ENCODE assay signal across 10 cellular contexts in genomic region chr1:45679123-45679522, GRCh38. TPM values are rescaled to one million over a fixed set of nuclear protein-coding genes. Genes with fewer than 3 reads are reported as not detected.
DNase-seq lines count a peak whose midpoint lies in the region; TF ChIP-seq lines count a peak whose summit lies in the region.
"Had no signal": no experiment of that assay in that cellular context is flagged by ENCODE, and none has a peak within 500 bp of the region (broad histone marks: within the 10 kb centered on the region; RNA-seq: fewer than 3 reads in every experiment).

No MANE protein-coding gene starts in this region.

- intact Hi-C loops in A673 (cut with micrococcal nuclease; ENCODE audit: unreplicated experiment) = no loop called here
- intact Hi-C loops in posterior cingulate gyrus (cut with DNase I) = no loop called here

- BruUV-seq in A673 (replicated peaks; lab: Mats Ljungman, UMichigan) = no TSS peak

- no peaks in the 10 kb centered on the region for H3K9me3 ChIP-seq in A673 (ENCODE audit: low read depth, low read length, poor library complexity, severe bottlenecking)
- H3K9me3 ChIP-seq: mucosa of descending colon had no signal

- no peak overlapping the region for H3K4me3 ChIP-seq in A673 (ENCODE audit: low read depth, low read length, poor library complexity, severe bottlenecking)
- no peak overlapping the region for H3K4me3 ChIP-seq in coronary artery
- H3K4me3 ChIP-seq: mucosa of descending colon had no signal

- POLR2A ChIA-PET in A673 (lab: Charles Lee; ENCODE audit: low non-redundant PET) = no interaction called here

- no peaks in the 10 kb centered on the region for H3K27me3 ChIP-seq in A673 (replicated peaks; ENCODE audit: insufficient read depth, low read depth, low read length, poor library complexity)

- no peaks in the 10 kb centered on the region for H3K36me3 ChIP-seq in A673 (ENCODE audit: insufficient read depth, low read length, poor library complexity, severe bottlenecking)

- H3K4me1 ChIP-seq in A673 (ENCODE audit: insufficient read depth, low read length, poor library complexity, severe bottlenecking) = peaks cover 54% of the 10 kb centered on the region

- H3K27ac ChIP-seq in A673 (ENCODE audit: low read depth, low read length, poor library complexity, severe bottlenecking) (no peak overlapping the region), coronary artery (peak overlapping the region; percentile 23 to 36)

- CTCF ChIA-PET in A673 (lab: Charles Lee) = no interaction called here

- no peak for TF ChIP-seq CTCF in A673 (conservative IDR thresholded peaks at IDR 0.05; ENCODE audit: low read depth, low read length)
- TF ChIP-seq CTCF in coronary artery (IDR thresholded peaks at IDR 0.05) = no peak

- DNase-seq in A673 (ENCODE audit: low spot score) (peak; percentile 15), HPDE6-E6E7 (ENCODE audit: extremely low spot score) (peak; percentile 4), coronary artery (ENCODE audit: low spot score) (no peak), mucosa of gallbladder (ENCODE audit: low spot score) (peak; percentile 24), NOMO-1 treated with DMSO at 0.1 percent for 48 hours (lab: John Stamatoyannopoulos, UW; ENCODE audit: unreplicated experiment) (no peak), HUDEP-2 (lab: John Stamatoyannopoulos, UW; ENCODE audit: unreplicated experiment in 76 of 76) (no peak), posterior cingulate gyrus (no peak)
- no peak for DNase-seq in activated effector memory CD4-positive, alpha-beta T cell treated with Interleukin-2 at 50 U/mL for 16 hours
- DNase-seq: mucosa of descending colon; stimulated activated CD4-positive, alpha-beta T cell treated with anti-CD3 and anti-CD28 coated beads, Interleukin-4, amount 100 ng/mL, for 24 hours had no signal

RNA-seq across cellular contexts. Expression of gene GPBP1L1, which starts 7.2 kb away (rescaled TPM):
- total RNA-seq in A673 (2021) = 99.0 and 99.8 TPM in 2 replicates
- 132 TPM for total RNA-seq in mucosa of gallbladder

RNA-seq across cellular contexts. Expression of gene TMEM69, which starts 8.9 kb away (rescaled TPM):
- total RNA-seq in A673 (2021) (32.3 and 38.3 TPM in 2 replicates), mucosa of gallbladder (18.3 TPM)

RNA-seq across cellular contexts. Expression of gene CCDC17, which starts 55.3 kb away (rescaled TPM):
- total RNA-seq in A673 (2021) = 2.0 and 3.2 TPM in 2 replicates
- 2.8 TPM for total RNA-seq in mucosa of gallbladder

Comparison
In these comparisons a context has a peak if more than half of its experiments do, and no peak if none do; other contexts are left out.
1. DNase-seq: peak in A673 (single experiment), HPDE6-E6E7 (single experiment) and mucosa of gallbladder (single experiment); none in coronary artery (single experiment), NOMO-1 treated with DMSO at 0.1 percent for 48 hours (single experiment), activated effector memory CD4-positive, alpha-beta T cell treated with Interleukin-2 at 50 U/mL for 16 hours (single experiment), HUDEP-2 (0 of 76) and posterior cingulate gyrus (0 of 10).